ENCODE assay signal across 8 cellular contexts in the genomic region with DNA sequence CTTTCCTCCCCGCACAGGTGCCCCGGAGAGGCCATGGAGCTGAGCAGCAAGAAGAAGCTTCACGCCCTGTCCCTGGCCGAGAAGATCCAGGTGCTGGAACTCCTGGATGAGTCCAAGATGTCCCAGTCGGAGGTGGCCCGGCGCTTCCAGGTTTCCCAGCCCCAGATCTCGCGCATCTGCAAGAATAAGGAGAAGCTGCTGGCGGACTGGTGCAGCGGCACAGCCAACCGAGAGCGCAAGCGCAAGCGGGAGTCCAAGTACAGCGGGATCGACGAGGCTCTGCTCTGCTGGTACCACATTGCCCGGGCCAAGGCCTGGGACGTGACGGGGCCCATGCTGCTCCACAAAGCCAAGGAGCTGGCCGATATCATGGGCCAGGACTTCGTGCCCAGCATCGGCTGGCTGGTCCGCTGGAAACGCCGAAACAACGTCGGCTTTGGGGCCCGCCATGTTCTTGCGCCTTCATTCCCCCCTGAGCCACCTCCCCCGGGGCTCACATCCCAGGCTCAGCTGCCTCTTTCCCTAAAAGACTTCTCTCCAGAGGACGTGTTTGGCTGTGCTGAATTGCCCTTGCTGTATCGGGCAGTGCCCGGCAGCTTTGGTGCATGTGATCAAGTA. TPM values are rescaled to one million over a fixed set of nuclear protein-coding genes. Genes with fewer than 3 reads are reported as not detected.
DNase-seq lines count a peak whose midpoint lies in the region.

No MANE protein-coding gene starts in this region.

- H3K4me3 Mint-ChIP-seq in CD8-positive, alpha-beta memory T cell: peak overlapping the region; percentile 88 to 97 (median 90)

- CTCF ChIA-PET in CD8-positive, alpha-beta memory T cell (lab: Charles Lee): interaction anchor here (1.4 kb wide), 1 partner anchor 26 kb away, joined by 3 read pairs; no protein-coding TSS in a partner anchor

- H3K4me1 Mint-ChIP-seq in CD8-positive, alpha-beta memory T cell: peaks cover 0 to 14% (median 11%) of the 10 kb centered on the region in 3 donors

- peaks cover 0 to 23% (median 3%) of the 10 kb centered on the region in 3 donors for H3K36me3 Mint-ChIP-seq in CD8-positive, alpha-beta memory T cell

- DNase-seq in CD8-positive, alpha-beta memory T cell: peak in 1 of 5 donors; percentile 50
- DNase-seq in SK-N-DZ (ENCODE audit: low spot score) (peak; percentile 66), fibroblast of gingiva (ENCODE audit: low read depth) (peak; percentile 40), occipital lobe (lab: John Stamatoyannopoulos, UW) (peak; percentile 42), HK-2 (ENCODE audit: unreplicated experiment) (no peak), NOMO-1 treated with DMSO at 0.1 percent for 48 hours (lab: John Stamatoyannopoulos, UW; ENCODE audit: unreplicated experiment) (no peak), KBM-7 (no peak), NCI-H187 (lab: John Stamatoyannopoulos, UW) (no peak)

- POLR2A ChIA-PET in CD8-positive, alpha-beta memory T cell (lab: Charles Lee): interaction anchor here (0.6 to 1.1 kb wide), 7 partner anchors 22 to 734 kb away, joined by 3 to 9 read pairs (median 3); a partner anchor contains a TSS

- H3K9me3 ChIP-seq in CD8-positive, alpha-beta memory T cell (ENCODE audit: low read length): no peaks in the 10 kb centered on the region

- H3K27ac ChIP-seq in CD8-positive, alpha-beta memory T cell (ENCODE audit: low read depth, low read length): no peak overlapping the region

- H3K4me3 ChIP-seq in CD8-positive, alpha-beta memory T cell (ENCODE audit: low read length): no peak overlapping the region

- no peaks in the 10 kb centered on the region for H3K27me3 ChIP-seq in CD8-positive, alpha-beta memory T cell (ENCODE audit: insufficient read depth, low read length, poor library complexity, severe bottlenecking)

- peaks cover 10% of the 10 kb centered on the region for H3K36me3 ChIP-seq in CD8-positive, alpha-beta memory T cell (ENCODE audit: insufficient read depth, low read length)

- in situ Hi-C loops in KBM-7 (cut with MboI; ENCODE audit: low pct_unique_long_range_greater_than_20kb, low sequenced_read_pairs): no loop called here

- no peaks in the 10 kb centered on the region for H3K9me3 Mint-ChIP-seq in CD8-positive, alpha-beta memory T cell

- H3K27me3 Mint-ChIP-seq in CD8-positive, alpha-beta memory T cell: peaks cover 0 to 5% of the 10 kb centered on the region in 2 donors

- peak overlapping the region in 3 of 8 donors; percentile 17 to 89 (median 64) for H3K27ac Mint-ChIP-seq in CD8-positive, alpha-beta memory T cell

- peaks cover 14% of the 10 kb centered on the region for H3K4me1 ChIP-seq in CD8-positive, alpha-beta memory T cell (ENCODE audit: insufficient read depth, low read length)

RNA-seq across cellular contexts. Expression of a gene that starts 1.3 kb away (rescaled TPM):
- 1 to 10 TPM in 1 of 2 experiments, under 1 TPM in 1; 0.91 to 1.2 TPM for total RNA-seq in CD8-positive, alpha-beta memory T cell
- polyA plus RNA-seq in CD8-positive, alpha-beta memory T cell: 0.59 TPM
- 6.0 and 6.7 TPM in 2 replicates for polyA plus RNA-seq in SK-N-DZ (2014; cell fraction: cytosol; rRNA removed)
- polyA plus RNA-seq in SK-N-DZ (2014; cell fraction: nucleus; rRNA removed): 4.2 and 5.5 TPM in 2 replicates
- 4.5 TPM for total RNA-seq in occipital lobe

RNA-seq across cellular contexts. Expression of a gene that starts 22.2 kb away (rescaled TPM):
- 10 to 100 TPM; 65.8 to 71.9 TPM for total RNA-seq in CD8-positive, alpha-beta memory T cell
- 61.5 TPM for polyA plus RNA-seq in CD8-positive, alpha-beta memory T cell
- 41.3 and 44.7 TPM in 2 replicates for polyA plus RNA-seq in SK-N-DZ (2014; cell fraction: cytosol; rRNA removed)
- polyA plus RNA-seq in SK-N-DZ (2014; cell fraction: nucleus; rRNA removed): 38.9 and 45.8 TPM in 2 replicates
- 21.7 TPM for total RNA-seq in occipital lobe

RNA-seq across cellular contexts. Expression of a gene that starts 26.6 kb away (rescaled TPM):
- total RNA-seq in CD8-positive, alpha-beta memory T cell: 10 to 100 TPM; 13.3 to 13.8 TPM
- polyA plus RNA-seq in CD8-positive, alpha-beta memory T cell: 14.6 TPM
- polyA plus RNA-seq in SK-N-DZ (2014; cell fraction: cytosol; rRNA removed): 2.4 and 3.9 TPM in 2 replicates
- polyA plus RNA-seq in SK-N-DZ (2014; cell fraction: nucleus; rRNA removed): 2.0 and 7.1 TPM in 2 replicates
- total RNA-seq in occipital lobe: 0.31 TPM

RNA-seq across cellular contexts. Expression of a gene that starts 30.6 kb away (rescaled TPM):
- 10 to 100 TPM; 44.9 to 49.8 TPM for total RNA-seq in CD8-positive, alpha-beta memory T cell
- 60.6 TPM for polyA plus RNA-seq in CD8-positive, alpha-beta memory T cell
- 25.3 and 31.8 TPM in 2 replicates for polyA plus RNA-seq in SK-N-DZ (2014; cell fraction: cytosol; rRNA removed)
- 28.6 and 39.3 TPM in 2 replicates for polyA plus RNA-seq in SK-N-DZ (2014; cell fraction: nucleus; rRNA removed)
- 9.2 TPM for total RNA-seq in occipital lobe

RNA-seq across cellular contexts. Expression of a gene that starts 41.2 kb away (rescaled TPM):
- total RNA-seq in CD8-positive, alpha-beta memory T cell: 1 to 10 TPM in 1 of 2 experiments, under 1 TPM in 1; 0.62 to 1.0 TPM
- not detected for polyA plus RNA-seq in CD8-positive, alpha-beta memory T cell
- 0.08 and 0.54 TPM in 2 replicates for polyA plus RNA-seq in SK-N-DZ (2014; cell fraction: cytosol; rRNA removed)
- polyA plus RNA-seq in SK-N-DZ (2014; cell fraction: nucleus; rRNA removed): 0.64 and 0.82 TPM in 2 replicates
- total RNA-seq in occipital lobe: 9.0 TPM

Comparison
In these comparisons a context has a peak if more than half of its experiments do, and no peak if none do; other contexts are left out.
1. DNase-seq: peak in SK-N-DZ (single experiment), fibroblast of gingiva (single experiment) and occipital lobe (single experiment); none in HK-2 (single experiment), NOMO-1 treated with DMSO at 0.1 percent for 48 hours (single experiment), KBM-7 (single experiment) and NCI-H187 (0 of 2).
2. RNA of a gene that starts 26.6 kb away (total RNA-seq): 13.3 to 13.8 TPM in CD8-positive, alpha-beta memory T cell; 0.31 TPM in occipital lobe (single experiment); every median in the first group is over 10 times any median in the second.